In the genomic region with DNA sequence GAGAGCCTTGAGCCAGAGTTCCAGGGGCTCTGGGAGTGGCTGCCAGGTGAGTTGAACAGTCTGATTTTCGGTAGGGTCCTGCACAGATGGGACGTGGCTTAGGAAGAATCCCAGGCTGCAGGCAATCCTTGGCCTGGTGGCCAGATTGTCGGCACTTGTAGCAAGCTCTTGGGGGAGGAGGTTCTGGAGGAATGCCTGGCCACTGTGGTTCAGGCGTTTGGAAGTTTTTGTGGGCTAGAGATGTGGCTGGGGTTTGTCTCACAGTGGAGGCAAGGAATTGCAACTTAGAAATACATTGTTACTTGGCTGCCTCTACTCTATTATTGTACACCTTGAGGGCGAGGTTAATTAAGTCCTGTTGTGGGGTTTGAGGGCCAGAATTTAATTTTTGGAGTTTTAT, we compare ENCODE assay signal across 1 cellular context. TPM values are rescaled to one million over a fixed set of nuclear protein-coding genes. Genes with fewer than 3 reads are reported as not detected.
"Had no signal": no experiment of that assay in that cellular context is flagged by ENCODE, and none has a peak within 500 bp of the region (broad histone marks: within the 10 kb centered on the region; RNA-seq: fewer than 3 reads in every experiment).

No MANE protein-coding gene starts in this region.

RNA-seq across cellular contexts. Expression of a gene that starts 57.0 kb away (rescaled TPM):
- total RNA-seq: OCI-LY7 had no signal
